ENCODE assay signal across 14 cellular contexts in the genomic region with DNA sequence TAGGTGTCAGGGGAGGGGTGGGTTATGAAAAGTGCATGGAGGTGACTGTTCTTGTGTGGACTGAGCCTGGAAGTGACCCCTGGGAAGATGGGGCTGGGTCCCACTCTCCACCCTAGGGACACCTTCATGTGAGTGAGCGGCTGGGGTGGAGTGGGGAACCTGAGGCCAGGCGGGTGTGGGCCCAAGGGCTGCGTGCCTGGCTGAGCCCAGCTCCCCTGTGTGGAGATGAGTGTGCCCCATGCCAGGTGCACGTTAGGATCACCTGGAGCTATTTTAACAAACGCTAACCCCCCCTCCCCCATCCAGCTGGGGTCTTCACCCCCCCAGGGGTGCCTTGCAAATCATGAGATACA. TPM values are rescaled to one million over a fixed set of nuclear protein-coding genes. Genes with fewer than 3 reads are reported as not detected.
"Had no signal": no experiment of that assay in that cellular context is flagged by ENCODE, and none has a peak within 500 bp of the region (broad histone marks: within the 10 kb centered on the region; RNA-seq: fewer than 3 reads in every experiment).

No MANE protein-coding gene starts in this region.

- FAIRE-seq: endometrium, pancreas had no signal

- H3K4me3 Mint-ChIP-seq: activated CD4-positive, alpha-beta T cell treated with anti-CD3 and anti-CD28 coated beads, Interleukin-2, amount 10 ng/mL, durations not matched to agents 24 days and 14 days; activated CD8-positive, alpha-beta T cell treated with anti-CD3 and anti-CD28 coated beads for 36 hours; naive thymus-derived CD4-positive, alpha-beta T cell; stimulated activated memory B cell treated with anti-CD40 and anti-IgM and Interleukin-4, amounts not matched to agents 10 μg/mL and 1 μg/mL and 100 μg/mL, for 72 hours had no signal

- H3K4me3 ChIP-seq: coronary artery, sigmoid colon, thoracic aorta had no signal

- H3K36me3 ChIP-seq: brain microvascular endothelial cell, pancreas, sigmoid colon, thoracic aorta had no signal

- H3K27me3 Mint-ChIP-seq: activated CD4-positive, alpha-beta T cell treated with anti-CD3 and anti-CD28 coated beads, Interleukin-2, amount 10 ng/mL, durations not matched to agents 24 days and 14 days; activated CD8-positive, alpha-beta T cell treated with anti-CD3 and anti-CD28 coated beads for 36 hours; naive thymus-derived CD4-positive, alpha-beta T cell; stimulated activated memory B cell treated with anti-CD40 and anti-IgM and Interleukin-4, amounts not matched to agents 10 μg/mL and 1 μg/mL and 100 μg/mL, for 72 hours; T-cell had no signal

- H3K27me3 ChIP-seq: brain microvascular endothelial cell, pancreas, sigmoid colon had no signal

- H3K9me3 ChIP-seq: pancreas, sigmoid colon, thoracic aorta had no signal

- H3K4me1 ChIP-seq: pancreas, sigmoid colon had no signal

- DNase-seq: brain microvascular endothelial cell, foreskin melanocyte, mesenchymal stem cell, sigmoid colon had no signal

- H3K9me3 Mint-ChIP-seq: activated CD8-positive, alpha-beta T cell treated with anti-CD3 and anti-CD28 coated beads for 36 hours; stimulated activated memory B cell treated with anti-CD40 and anti-IgM and Interleukin-4, amounts not matched to agents 10 μg/mL and 1 μg/mL and 100 μg/mL, for 72 hours; T-cell had no signal

- H3K27ac ChIP-seq: brain microvascular endothelial cell, coronary artery, pancreas, sigmoid colon, thoracic aorta had no signal

- H3K27ac Mint-ChIP-seq: stimulated activated memory B cell treated with anti-CD40 and anti-IgM and Interleukin-4, amounts not matched to agents 10 μg/mL and 1 μg/mL and 100 μg/mL, for 72 hours had no signal

RNA-seq across cellular contexts. Expression of a gene that starts 26.5 kb away (rescaled TPM):
- total RNA-seq: kidney epithelial cell had no signal
